15 cellular contexts compared by ENCODE assay signal in genomic region chr6:134686071-134686470, GRCh38.
DNase-seq lines count a peak whose midpoint lies in the region; ATAC-seq and TF ChIP-seq lines count a peak whose summit lies in the region.
"Had no signal": no experiment of that assay in that cellular context is flagged by ENCODE, and none has a peak within 500 bp of the region (broad histone marks: within the 10 kb centered on the region; RNA-seq: fewer than 3 reads in every experiment).

No MANE protein-coding gene starts in this region.

- no peak overlapping the region for H2AFZ ChIP-seq in GM23248

- no peaks in the 10 kb centered on the region for H3K9me2 ChIP-seq in GM23248 (ENCODE audit: insufficient read depth)

- peaks cover 50% of the 10 kb centered on the region for H3K4me1 Mint-ChIP-seq in osteocyte (ENCODE audit: unreplicated experiment)
- no peaks in the 10 kb centered on the region for H3K4me1 Mint-ChIP-seq in activated T-cell treated with anti-CD3 and anti-CD28 coated beads, Interleukin-2, amount 50 U/mL, for 4 hours (ENCODE audit: low read depth)
- H3K4me1 Mint-ChIP-seq: activated naive CD8-positive, alpha-beta T cell treated with anti-CD3 and anti-CD28 coated beads, Interleukin-2, amount 10 ng/mL, durations not matched to agents 7 days and 5 days; central memory CD8-positive, alpha-beta T cell had no signal

- H3K9me3 Mint-ChIP-seq in osteocyte (ENCODE audit: unreplicated experiment), result no peaks in the 10 kb centered on the region
- H3K9me3 Mint-ChIP-seq in activated T-cell treated with anti-CD3 and anti-CD28 coated beads, Interleukin-2, amount 50 U/mL, for 4 hours, result no peaks in the 10 kb centered on the region
- H3K9me3 Mint-ChIP-seq: activated naive CD8-positive, alpha-beta T cell treated with anti-CD3 and anti-CD28 coated beads, Interleukin-2, amount 10 ng/mL, durations not matched to agents 7 days and 5 days; activated T-cell treated with anti-CD3 and anti-CD28 coated beads, Interleukin-2, amount 50 U/mL, for 72 hours; central memory CD8-positive, alpha-beta T cell had no signal

- ATAC-seq in GM18867 (IDR thresholded peaks at IDR 0.05; ENCODE audit: unreplicated experiment) (no peak), GM18861 (IDR thresholded peaks at IDR 0.05; ENCODE audit: unreplicated experiment) (no peak)
- ATAC-seq in activated T-cell treated with anti-CD3 and anti-CD28 coated beads, Interleukin-2, amount 50 U/mL, for 4 hours, result no peak
- ATAC-seq: activated T-cell treated with anti-CD3 and anti-CD28 coated beads, Interleukin-2, amount 50 U/mL, for 72 hours had no signal

- H3K4me3 Mint-ChIP-seq in osteocyte (ENCODE audit: unreplicated experiment), result no peak overlapping the region
- no peak overlapping the region for H3K4me3 Mint-ChIP-seq in activated T-cell treated with anti-CD3 and anti-CD28 coated beads, Interleukin-2, amount 50 U/mL, for 4 hours
- H3K4me3 Mint-ChIP-seq: activated naive CD8-positive, alpha-beta T cell treated with anti-CD3 and anti-CD28 coated beads, Interleukin-2, amount 10 ng/mL, durations not matched to agents 7 days and 5 days; activated T-cell treated with anti-CD3 and anti-CD28 coated beads, Interleukin-2, amount 50 U/mL, for 72 hours; central memory CD8-positive, alpha-beta T cell had no signal

- no peak overlapping the region for H3K27ac ChIP-seq in GM23248
- H3K27ac ChIP-seq in epithelial cell of prostate, result peak overlapping the region; percentile 28
- H3K27ac ChIP-seq: sigmoid colon had no signal

- in situ Hi-C loops in GM23248 (cut with MboI), result loop anchor here (25.0 kb wide), 1 partner anchor 126 kb away; no protein-coding TSS in a partner anchor

- H3K9me3 ChIP-seq in GM23248 (ENCODE audit: low read depth), result no peaks in the 10 kb centered on the region
- H3K9me3 ChIP-seq: sigmoid colon had no signal

- peaks cover 7% of the 10 kb centered on the region; the same call in 1 of the 2 replicates for H3K27me3 ChIP-seq in GM23248 (replicated peaks; ENCODE audit: insufficient read depth)
- H3K27me3 ChIP-seq: sigmoid colon had no signal

- no peaks in the 10 kb centered on the region for H3K27me3 Mint-ChIP-seq in osteocyte (ENCODE audit: unreplicated experiment)
- H3K27me3 Mint-ChIP-seq in activated T-cell treated with anti-CD3 and anti-CD28 coated beads, Interleukin-2, amount 50 U/mL, for 4 hours (ENCODE audit: low read depth), result peaks cover 15% of the 10 kb centered on the region

- H3K36me3 ChIP-seq in GM23248 (ENCODE audit: low read depth), result no peaks in the 10 kb centered on the region
- H3K36me3 ChIP-seq: sigmoid colon had no signal

- H3K9ac ChIP-seq in GM23248, result no peak overlapping the region

- H3K4me1 ChIP-seq in GM23248 (ENCODE audit: insufficient read depth), result peaks cover 24% of the 10 kb centered on the region
- H3K4me1 ChIP-seq: sigmoid colon had no signal

- DNase-seq in GM23248 (peak; percentile 77), NCI-H2227 (lab: John Stamatoyannopoulos, UW; ENCODE audit: unreplicated experiment) (peak; percentile 34), epithelial cell of prostate (ENCODE audit: low read depth, low spot score) (peak; percentile 57), osteocyte (ENCODE audit: extremely low spot score, unreplicated experiment) (no peak)
- no peak for DNase-seq in activated T-cell treated with anti-CD3 and anti-CD28 coated beads, Interleukin-2, amount 50 U/mL, for 4 hours
- DNase-seq: activated CD4-positive, alpha-beta T cell treated with anti-CD3 and anti-CD28 coated beads, Interleukin-2, amount 50 U/mL, for 48 hours; activated naive CD8-positive, alpha-beta T cell treated with anti-CD3 and anti-CD28 coated beads, Interleukin-2, amount 10 ng/mL, durations not matched to agents 7 days and 5 days; activated T-cell treated with anti-CD3 and anti-CD28 coated beads, Interleukin-2, amount 50 U/mL, for 72 hours; NCI-H446 treated with DMSO at 0.1 percent for 48 hours; sigmoid colon; stimulated activated CD4-positive, alpha-beta T cell treated with anti-CD3 and anti-CD28 coated beads, Interleukin-4, amount 100 ng/mL, for 24 hours had no signal

- H3K79me2 ChIP-seq in GM23248 (ENCODE audit: insufficient read depth), result no peaks in the 10 kb centered on the region

- WGBS in GM23248 (ENCODE audit: low coverage in 1 of 2, low lambda C conversion rate in 2 of 2, missing lambda C conversion rate in 2 of 2), 2 experiments, result 17 to 22% methylated on average over 6 of the region's 6 CpGs

- peak overlapping the region; percentile 3 for H3K27ac Mint-ChIP-seq in osteocyte (ENCODE audit: unreplicated experiment)
- H3K27ac Mint-ChIP-seq: activated naive CD8-positive, alpha-beta T cell treated with anti-CD3 and anti-CD28 coated beads, Interleukin-2, amount 10 ng/mL, durations not matched to agents 7 days and 5 days; activated T-cell treated with anti-CD3 and anti-CD28 coated beads, Interleukin-2, amount 50 U/mL, for 72 hours; CD14-positive monocyte had no signal

- H4K20me1 ChIP-seq in GM23248 (ENCODE audit: insufficient read depth), result no peaks in the 10 kb centered on the region

- peaks cover 22% of the 10 kb centered on the region for H3F3A ChIP-seq in GM23248 (ENCODE audit: insufficient read depth)

- TF ChIP-seq CTCF in osteocyte (IDR thresholded peaks at IDR 0.05), result no peak

- peak overlapping the region; percentile 22; the same call in 1 of the 2 replicates for H3K4me3 ChIP-seq in GM23248
- H3K4me3 ChIP-seq: sigmoid colon had no signal

- no peaks in the 10 kb centered on the region for H3K36me3 Mint-ChIP-seq in osteocyte (ENCODE audit: unreplicated experiment)
- no peaks in the 10 kb centered on the region for H3K36me3 Mint-ChIP-seq in activated T-cell treated with anti-CD3 and anti-CD28 coated beads, Interleukin-2, amount 50 U/mL, for 4 hours (ENCODE audit: insufficient read depth)
- H3K36me3 Mint-ChIP-seq: activated naive CD8-positive, alpha-beta T cell treated with anti-CD3 and anti-CD28 coated beads, Interleukin-2, amount 10 ng/mL, durations not matched to agents 7 days and 5 days; CD14-positive monocyte had no signal

- H3K4me2 ChIP-seq in GM23248 (ENCODE audit: unreplicated experiment), result peak overlapping the region; percentile 37

Comparison
In these comparisons a context has a peak if more than half of its experiments do, and no peak if none do; other contexts are left out.
1. DNase-seq: peak in GM23248 (single experiment), NCI-H2227 (single experiment) and epithelial cell of prostate (single experiment); none in osteocyte (single experiment) and activated T-cell treated with anti-CD3 and anti-CD28 coated beads, Interleukin-2, amount 50 U/mL, for 4 hours (single experiment).